In genomic region chr4:56387023-56388001, GRCh38 we compare ENCODE assay signal across 8 cellular contexts. TPM values are rescaled to one million over a fixed set of nuclear protein-coding genes. Genes with fewer than 3 reads are reported as not detected.
A peak's percentile ranks its signal among the peaks of the same experiment; 100 is the strongest.
DNase-seq lines count a peak whose midpoint lies in the region; ATAC-seq and TF ChIP-seq lines count a peak whose summit lies in the region.

AASDH (minus strand) TSS chr4:56387491; CDS start chr4:56384299, 3,192 bp downstream.

- peak within 1 kb of the TSS; percentile 92 for H3K4me3 Mint-ChIP-seq in nephron progenitor cell
- H3K4me3 Mint-ChIP-seq in stimulated activated naive CD8-positive, alpha-beta T cell treated with anti-CD3 and anti-CD28 coated beads, Interleukin-15, amount 100 ng/mL, for 72 hours, result peak within 1 kb of the TSS; percentile 78 to 83

- H3K27me3 ChIP-seq in H7 (ENCODE audit: control insufficient read depth, insufficient read depth, low read length), result no peaks in the 10 kb centered on the region

- DNase-seq in ELF-1 (ENCODE audit: low read depth, low spot score) (peak; percentile 98), H7 (peak; percentile 89), M059J (ENCODE audit: low read depth) (peak; percentile 87), SHP77 (lab: John Stamatoyannopoulos, UW) (peak; percentile 97 to 98), fibroblast of the conjunctiva (ENCODE audit: low read depth) (peak; percentile 88), nephron progenitor cell (peak; percentile 97)
- DNase-seq in activated effector memory CD4-positive, alpha-beta T cell treated with anti-CD3 and anti-CD28 coated beads, Interleukin-2, amount 50 U/mL, for 16 hours, result peak; percentile 98
- peak; percentile 94 to 95 for DNase-seq in stimulated activated naive CD8-positive, alpha-beta T cell treated with anti-CD3 and anti-CD28 coated beads, Interleukin-15, amount 100 ng/mL, for 72 hours

- H3K36me3 ChIP-seq in H7 (replicated peaks; ENCODE audit: control insufficient read depth, insufficient read depth, low read length), result no peaks in the 10 kb centered on the region

- no peaks in the 10 kb centered on the region for H3K27me3 Mint-ChIP-seq in nephron progenitor cell (ENCODE audit: low read depth, poor library complexity)
- H3K27me3 Mint-ChIP-seq in stimulated activated naive CD8-positive, alpha-beta T cell treated with anti-CD3 and anti-CD28 coated beads, Interleukin-15, amount 100 ng/mL, for 72 hours, result no peaks in the 10 kb centered on the region

- H3K4me1 Mint-ChIP-seq in nephron progenitor cell, result peaks cover 47% of the 10 kb centered on the region
- peaks cover 39% of the 10 kb centered on the region for H3K4me1 Mint-ChIP-seq in stimulated activated naive CD8-positive, alpha-beta T cell treated with anti-CD3 and anti-CD28 coated beads, Interleukin-15, amount 100 ng/mL, for 72 hours

- peak within 1 kb of the TSS; percentile 78 for H3K4me3 ChIP-seq in H7 (ENCODE audit: insufficient read depth, low read depth, low read length)

- TF ChIP-seq CTCF in nephron progenitor cell (IDR thresholded peaks at IDR 0.05), result no peak

- peaks cover 4% of the 10 kb centered on the region for H3K9me3 Mint-ChIP-seq in nephron progenitor cell
- H3K9me3 Mint-ChIP-seq in stimulated activated naive CD8-positive, alpha-beta T cell treated with anti-CD3 and anti-CD28 coated beads, Interleukin-15, amount 100 ng/mL, for 72 hours, result no peaks in the 10 kb centered on the region

- ATAC-seq in stimulated activated naive CD8-positive, alpha-beta T cell treated with anti-CD3 and anti-CD28 coated beads, Interleukin-15, amount 100 ng/mL, for 72 hours, result peak; percentile 95

- H3K27ac Mint-ChIP-seq in nephron progenitor cell, result peak within 1 kb of the TSS; percentile 98
- peak within 1 kb of the TSS; percentile 96 for H3K27ac Mint-ChIP-seq in stimulated activated naive CD8-positive, alpha-beta T cell treated with anti-CD3 and anti-CD28 coated beads, Interleukin-15, amount 100 ng/mL, for 72 hours

- peaks cover 21% of the 10 kb centered on the region for H3K36me3 Mint-ChIP-seq in nephron progenitor cell (ENCODE audit: low read depth)

RNA-seq across cellular contexts. Expression of gene AASDH, which starts in this region (rescaled TPM):
- 11.4 and 16.5 TPM in 2 replicates for total RNA-seq in H7 (2014; rRNA removed; shearing (Covaris generic))
- total RNA-seq in M059J (2014; rRNA removed; shearing (Covaris generic)), result 4.6 and 7.3 TPM in 2 replicates

Comparison
In these comparisons a context has a peak if more than half of its experiments do, and no peak if none do; other contexts are left out.
1. Peak in every context shown above with its lines: DNase-seq, ATAC-seq and H3K4me3 ChIP-seq.